Comparison of ENCODE assay signal across 25 cellular contexts in genomic region chr21:28090546-28090945, GRCh38.
DNase-seq lines count a peak whose midpoint lies in the region; ATAC-seq and TF ChIP-seq lines count a peak whose summit lies in the region.
"Had no signal": no experiment of that assay in that cellular context is flagged by ENCODE, and none has a peak within 500 bp of the region (broad histone marks: within the 10 kb centered on the region; RNA-seq: fewer than 3 reads in every experiment).

No MANE protein-coding gene starts in this region.

- peak overlapping the region; percentile 55 for H3K4me3 Mint-ChIP-seq in Calu3 (ENCODE audit: low read depth, unreplicated experiment)
- H3K4me3 Mint-ChIP-seq: activated CD4-positive, alpha-beta T cell treated with anti-CD3 and anti-CD28 coated beads, Interleukin-2, amount 10 ng/mL, durations not matched to agents 7 days and 5 days; activated naive CD4-positive, alpha-beta T cell treated with anti-CD3 and anti-CD28 coated beads for 36 hours; B cell had no signal

- peak overlapping the region; percentile 91 for H3K27ac Mint-ChIP-seq in Calu3 (ENCODE audit: unreplicated experiment)
- H3K27ac Mint-ChIP-seq: activated CD4-positive, alpha-beta T cell treated with anti-CD3 and anti-CD28 coated beads, Interleukin-2, amount 10 ng/mL, durations not matched to agents 7 days and 5 days; activated naive CD4-positive, alpha-beta T cell treated with anti-CD3 and anti-CD28 coated beads for 36 hours; B cell had no signal

- H3K4me3 ChIP-seq in ascending aorta (peak overlapping the region; percentile 23 to 62), psoas muscle (peak overlapping the region; percentile 45)
- H3K4me3 ChIP-seq: A549, GM23248, upper lobe of left lung had no signal

- no peaks in the 10 kb centered on the region for H3K27me3 Mint-ChIP-seq in Calu3 (ENCODE audit: unreplicated experiment)
- H3K27me3 Mint-ChIP-seq: activated CD4-positive, alpha-beta T cell treated with anti-CD3 and anti-CD28 coated beads, Interleukin-2, amount 10 ng/mL, durations not matched to agents 7 days and 5 days; B cell had no signal

- H3K27ac ChIP-seq in ascending aorta (peak overlapping the region; percentile 64 to 68), psoas muscle (no peak overlapping the region)
- H3K27ac ChIP-seq: A549, GM23248, upper lobe of left lung, WERI-Rb-1 had no signal

- CTCF ChIA-PET in Calu3 (lab: Charles Lee) = interaction anchor here (0.5 to 1.3 kb wide), 4 partner anchors 9 to 655 kb away, joined by 3 to 8 read pairs (median 4); no protein-coding TSS in a partner anchor

- H3K36me3 Mint-ChIP-seq in Calu3 (ENCODE audit: insufficient read depth, unreplicated experiment) = no peaks in the 10 kb centered on the region

- DNase-seq in Calu3 (no peak), ascending aorta (ENCODE audit: low spot score in 2 of 2) (no peak), left ventricle myocardium superior (no peak), psoas muscle (no peak), SHP77 treated with DMSO at 0.1 percent for 48 hours (lab: John Stamatoyannopoulos, UW) (no peak)
- no peak for DNase-seq in NK-92 treated with Interleukin-12 subunit alpha and Interleukin-12 subunit beta, amount 100 ng/mL, for 24 hours (lab: John Stamatoyannopoulos, UW)
- DNase-seq: activated CD4-positive, alpha-beta T cell treated with anti-CD3 and anti-CD28 coated beads, Interleukin-2, amount 10 ng/mL, durations not matched to agents 7 days and 5 days; activated naive CD4-positive, alpha-beta T cell treated with anti-CD3 and anti-CD28 coated beads for 36 hours; amygdala; dermis blood vessel endothelial cell; DMS53; GF-D8; GM23248; Karpas-422; NCI-H1694 treated with DMSO at 0.1 percent for 48 hours; NCI-H774; stimulated activated CD8-positive, alpha-beta memory T cell treated with anti-CD3 and anti-CD28 coated beads, Interleukin-4, amount 100 ng/mL, for 48 hours; T-helper 9 cell; upper lobe of left lung; WERI-Rb-1 had no signal

- H3K27me3 ChIP-seq in ascending aorta (no peaks in the 10 kb centered on the region), psoas muscle (ENCODE audit: insufficient read depth in 3 of 3, low read length in 2 of 3) (no peaks in the 10 kb centered on the region)
- H3K27me3 ChIP-seq: upper lobe of left lung had no signal

- H3K4me1 Mint-ChIP-seq in Calu3 (ENCODE audit: low read depth, unreplicated experiment) = peaks cover 18% of the 10 kb centered on the region
- H3K4me1 Mint-ChIP-seq: activated CD4-positive, alpha-beta T cell treated with anti-CD3 and anti-CD28 coated beads, Interleukin-2, amount 10 ng/mL, durations not matched to agents 7 days and 5 days; B cell had no signal

- intact Hi-C loops in Calu3 (cut with micrococcal nuclease; ENCODE audit: unreplicated experiment) = no loop called here
- intact Hi-C loops in ascending aorta (cut with DNase I) = no loop called here
- intact Hi-C loops in left ventricle myocardium superior (cut with micrococcal nuclease) = no loop called here
- intact Hi-C loops in psoas muscle (cut with DNase I) = no loop called here

- no peak for TF ChIP-seq CTCF in Calu3 (IDR thresholded peaks at IDR 0.05; ENCODE audit: unreplicated experiment)
- no peak for TF ChIP-seq CTCF in ascending aorta (IDR thresholded peaks at IDR 0.05)
- TF ChIP-seq CTCF in psoas muscle (IDR thresholded peaks at IDR 0.05) = no peak

- H3K9me3 ChIP-seq in ascending aorta (no peaks in the 10 kb centered on the region), psoas muscle (no peaks in the 10 kb centered on the region)
- H3K9me3 ChIP-seq: A549, upper lobe of left lung had no signal

- H3K4me1 ChIP-seq in ascending aorta (no peaks in the 10 kb centered on the region), psoas muscle (no peaks in the 10 kb centered on the region)
- H3K4me1 ChIP-seq: A549, upper lobe of left lung had no signal

- H3K9me3 Mint-ChIP-seq in Calu3 (ENCODE audit: low read depth, unreplicated experiment) = no peaks in the 10 kb centered on the region
- H3K9me3 Mint-ChIP-seq: activated CD4-positive, alpha-beta T cell treated with anti-CD3 and anti-CD28 coated beads, Interleukin-2, amount 10 ng/mL, durations not matched to agents 7 days and 5 days; activated naive CD4-positive, alpha-beta T cell treated with anti-CD3 and anti-CD28 coated beads for 36 hours had no signal

- ATAC-seq in left ventricle myocardium superior (peak; percentile 55), psoas muscle (peak in 1 of 4 donors; percentile 67), GM21367 (IDR thresholded peaks at IDR 0.05; ENCODE audit: unreplicated experiment) (no peak), GM19324 (IDR thresholded peaks at IDR 0.05; ENCODE audit: low FRiP score, unreplicated experiment) (no peak)
- ATAC-seq: A549, left lobe of liver had no signal

- no TSS peak for BruUV-seq in Calu3 (replicated peaks; lab: Mats Ljungman, UMichigan)

- no peaks in the 10 kb centered on the region for H3K36me3 ChIP-seq in ascending aorta
- H3K36me3 ChIP-seq in psoas muscle (ENCODE audit: insufficient read depth in 1 of 2, low read depth in 1 of 2) = no peaks in the 10 kb centered on the region
- H3K36me3 ChIP-seq: upper lobe of left lung, WERI-Rb-1 had no signal

- 79 to 88% (median 83%) methylated on average over 5 of the region's 5 CpGs for WGBS in psoas muscle, 3 donors
